ENCODE assay signal across 19 cellular contexts in the genomic region with DNA sequence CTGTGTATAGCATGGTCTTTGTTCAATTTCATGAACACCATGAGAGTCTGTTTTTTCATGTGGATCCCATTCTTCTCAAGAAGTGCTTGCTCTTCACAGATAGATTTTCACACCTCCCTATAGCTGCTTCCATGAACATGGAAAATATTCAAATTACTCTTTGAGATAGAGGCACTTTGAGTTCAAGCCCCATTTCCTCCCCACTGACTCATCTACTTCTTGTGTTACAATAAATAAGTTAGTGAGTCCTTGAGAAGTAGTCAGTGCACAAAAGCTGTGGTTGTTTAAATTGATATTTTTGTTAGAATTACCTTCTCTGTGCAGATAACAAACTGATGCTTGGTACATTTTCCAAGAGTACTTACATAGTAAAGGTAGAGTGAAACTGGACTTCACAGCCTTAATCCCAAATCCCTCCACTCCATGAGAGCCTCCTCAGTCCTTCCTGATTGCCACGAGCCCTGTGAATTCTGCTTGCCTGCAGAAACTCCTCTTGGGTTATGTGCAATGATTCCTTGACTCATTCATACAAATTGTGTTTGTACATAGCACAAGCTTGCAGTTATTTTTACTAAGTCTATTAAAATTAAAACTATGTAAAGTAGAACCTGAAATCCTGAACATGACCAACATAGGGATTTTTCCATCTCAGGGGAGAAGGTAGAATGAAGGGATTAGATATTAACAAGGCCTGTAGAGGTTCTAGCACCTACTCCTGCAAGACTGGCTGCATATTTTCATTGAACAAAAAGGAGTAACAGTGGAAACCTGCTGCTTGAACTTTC.
"Had no signal": no experiment of that assay in that cellular context is flagged by ENCODE, and none has a peak within 500 bp of the region (broad histone marks: within the 10 kb centered on the region; RNA-seq: fewer than 3 reads in every experiment).

No MANE protein-coding gene starts in this region.

- DNase-seq: activated B cell treated with CpG ODN at 0.5 μM for 24 hours; activated CD4-positive, alpha-beta T cell treated with anti-CD3 and anti-CD28 coated beads, Interleukin-2, amount 10 ng/mL, durations not matched to agents 7 days and 5 days; activated CD8-positive, alpha-beta memory T cell treated with anti-CD3 and anti-CD28 coated beads for 24 hours; activated naive CD4-positive, alpha-beta T cell; activated naive CD8-positive, alpha-beta T cell treated with anti-CD3 and anti-CD28 coated beads, Interleukin-2, amount 10 ng/mL, durations not matched to agents 7 days and 5 days; anterior cingulate cortex; cerebellar nuclear complex; effector memory CD4-positive, alpha-beta T cell; heart right ventricle; left colon; lower lobe of right lung; midbrain; stimulated activated CD4-positive, alpha-beta T cell treated with anti-CD3 and anti-CD28 coated beads, Interleukin-2, amount 100 ng/mL, for 48 hours; stimulated activated naive B cell treated with anti-CD40 and anti-IgM and Interleukin-4, amounts not matched to agents 10 μg/mL and 1 μg/mL and 100 μg/mL, for 72 hours; tibial artery had no signal

- H3K36me3 ChIP-seq: heart right ventricle, lower lobe of right lung, tibial artery had no signal

- H3K4me3 ChIP-seq: heart right ventricle, lower lobe of right lung, tibial artery had no signal

- ATAC-seq: heart right ventricle; left colon; lower lobe of right lung; stimulated activated naive B cell treated with anti-CD40 and anti-IgM and Interleukin-4, amounts not matched to agents 10 μg/mL and 1 μg/mL and 100 μg/mL, for 72 hours had no signal

- H3K27me3 ChIP-seq: heart right ventricle, tibial artery had no signal

- H3K27ac ChIP-seq: heart right ventricle, lower lobe of right lung, parathyroid adenoma, tibial artery had no signal

- H3K4me1 ChIP-seq: parathyroid adenoma had no signal

- H3K9me3 ChIP-seq: heart right ventricle, lower lobe of right lung, tibial artery had no signal

- FAIRE-seq: frontal cortex, TTC549, urothelium cell line had no signal
